Comparison of ENCODE assay signal across 1 cellular context in the genomic region with DNA sequence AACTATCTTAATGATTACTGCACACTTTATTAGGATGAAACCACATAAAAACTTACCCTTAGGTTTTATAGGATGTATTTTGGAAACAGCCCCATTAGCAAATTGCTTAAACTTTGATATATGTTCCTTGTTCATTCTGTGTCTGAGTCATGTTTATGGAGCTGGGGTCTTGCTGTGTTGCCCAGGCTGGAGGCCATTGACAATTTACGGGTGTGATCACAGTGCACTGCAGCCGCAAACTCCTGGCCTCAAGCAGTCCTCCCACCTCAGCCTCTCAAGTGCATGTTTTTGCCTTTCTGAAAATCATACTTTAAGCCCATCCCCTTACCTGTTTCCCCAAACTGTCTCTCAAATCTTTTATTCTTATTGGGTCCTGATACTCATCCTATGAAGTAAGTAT.
A peak's percentile ranks its signal among the peaks of the same experiment; 100 is the strongest.
TF ChIP-seq lines count a peak whose summit lies in the region.

No MANE protein-coding gene starts in this region.

TF ChIP-seq in HepG2, 621 proteins besides CTCF, POLR2A, EP300 and RAD21:
- TF ChIP-seq ZNF121 (CRISPR knock-in tag; IDR thresholded peaks at IDR 0.05), result peak; percentile 84
- TF ChIP-seq MTF1 (CRISPR knock-in tag; IDR thresholded peaks at IDR 0.05), result no peak
TF ChIP-seq in HepG2: peak in this region for 1.
